Comparison of ENCODE assay signal across 1 cellular context in the genomic region with DNA sequence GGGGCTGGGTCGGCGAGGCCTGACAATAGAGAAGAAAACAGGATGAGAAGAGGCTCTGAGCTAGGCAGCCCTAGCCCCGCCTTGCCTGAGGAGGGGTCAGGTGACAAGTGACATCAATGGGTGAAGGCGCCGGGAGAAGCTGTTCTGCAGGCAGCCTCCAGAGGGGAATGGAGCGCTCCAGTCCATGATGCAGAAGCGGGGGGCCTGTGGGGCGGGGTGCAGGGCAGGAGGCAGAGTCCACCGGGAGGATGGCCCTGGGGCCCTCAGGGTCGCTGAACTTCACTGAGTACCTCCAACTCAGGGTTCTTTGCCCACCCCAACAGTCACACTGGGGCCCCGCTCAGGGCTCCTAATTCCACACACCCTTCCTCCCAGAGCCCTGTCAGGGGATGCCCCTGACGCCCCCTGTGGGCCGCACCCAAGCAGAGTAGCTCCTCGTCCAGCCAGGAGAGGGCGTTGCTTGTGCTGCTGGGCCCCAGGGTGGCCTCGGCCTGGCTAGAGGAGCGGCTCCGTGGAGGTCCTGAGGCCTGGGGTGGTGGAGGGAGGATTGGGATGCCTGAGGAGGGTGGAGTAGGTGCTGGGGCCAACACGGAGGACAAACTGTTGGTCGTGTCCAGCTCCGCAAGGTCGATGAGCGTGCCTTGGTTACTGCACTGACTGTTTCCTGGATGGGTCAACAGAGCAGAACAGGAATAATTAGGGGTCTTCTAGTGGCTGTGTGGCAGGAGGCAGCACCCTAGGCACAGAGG.
A peak's percentile ranks its signal among the peaks of the same experiment; 100 is the strongest.
TF ChIP-seq lines count a peak whose summit lies in the region.

No MANE protein-coding gene starts in this region.

TF ChIP-seq in HepG2, 621 proteins besides CTCF, POLR2A, EP300 and RAD21 (continued from another document and continues in another):
- TF ChIP-seq, protein P1, sequence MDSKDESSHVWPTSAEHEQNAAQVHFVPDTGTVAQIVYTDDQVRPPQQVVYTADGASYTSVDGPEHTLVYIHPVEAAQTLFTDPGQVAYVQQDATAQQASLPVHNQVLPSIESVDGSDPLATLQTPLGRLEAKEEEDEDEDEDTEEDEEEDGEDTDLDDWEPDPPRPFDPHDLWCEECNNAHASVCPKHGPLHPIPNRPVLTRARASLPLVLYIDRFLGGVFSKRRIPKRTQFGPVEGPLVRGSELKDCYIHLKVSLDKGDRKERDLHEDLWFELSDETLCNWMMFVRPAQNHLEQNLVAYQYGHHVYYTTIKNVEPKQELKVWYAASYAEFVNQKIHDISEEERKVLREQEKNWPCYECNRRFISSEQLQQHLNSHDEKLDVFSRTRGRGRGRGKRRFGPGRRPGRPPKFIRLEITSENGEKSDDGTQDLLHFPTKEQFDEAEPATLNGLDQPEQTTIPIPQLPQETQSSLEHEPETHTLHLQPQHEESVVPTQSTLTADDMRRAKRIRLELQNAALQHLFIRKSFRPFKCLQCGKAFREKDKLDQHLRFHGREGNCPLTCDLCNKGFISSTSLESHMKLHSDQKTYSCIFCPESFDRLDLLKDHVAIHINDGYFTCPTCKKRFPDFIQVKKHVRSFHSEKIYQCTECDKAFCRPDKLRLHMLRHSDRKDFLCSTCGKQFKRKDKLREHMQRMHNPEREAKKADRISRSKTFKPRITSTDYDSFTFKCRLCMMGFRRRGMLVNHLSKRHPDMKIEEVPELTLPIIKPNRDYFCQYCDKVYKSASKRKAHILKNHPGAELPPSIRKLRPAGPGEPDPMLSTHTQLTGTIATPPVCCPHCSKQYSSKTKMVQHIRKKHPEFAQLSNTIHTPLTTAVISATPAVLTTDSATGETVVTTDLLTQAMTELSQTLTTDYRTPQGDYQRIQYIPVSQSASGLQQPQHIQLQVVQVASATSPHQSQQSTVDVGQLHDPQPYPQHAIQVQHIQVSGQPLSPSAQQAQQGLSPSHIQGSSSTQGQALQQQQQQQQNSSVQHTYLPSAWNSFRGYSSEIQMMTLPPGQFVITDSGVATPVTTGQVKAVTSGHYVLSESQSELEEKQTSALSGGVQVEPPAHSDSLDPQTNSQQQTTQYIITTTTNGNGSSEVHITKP (CRISPR knock-in tag; IDR thresholded peaks at IDR 0.05; ENCODE audit: low read depth) = no peak
- TF ChIP-seq GTF2F1 (IDR thresholded peaks at IDR 0.05; ENCODE audit: low read length) (no peak), ZFP82 (CRISPR knock-in tag; IDR thresholded peaks at IDR 0.05; ENCODE audit: borderline replicate concordance) (no peak), ZNF557 (CRISPR knock-in tag; IDR thresholded peaks at IDR 0.05) (no peak), HDAC2 (CRISPR knock-in tag; IDR thresholded peaks at IDR 0.05) (peak; percentile 18; the same call in 1 of the 2 replicates), SP1 (IDR thresholded peaks at IDR 0.05) (no peak), SP1 (CRISPR knock-in tag; IDR thresholded peaks at IDR 0.05) (no peak), ZNF614 (CRISPR knock-in tag; IDR thresholded peaks at IDR 0.05; ENCODE audit: borderline replicate concordance) (no peak), ISL2 (CRISPR knock-in tag; IDR thresholded peaks at IDR 0.05) (no peak), ZNF670 (CRISPR knock-in tag; IDR thresholded peaks at IDR 0.05; ENCODE audit: borderline replicate concordance) (no peak), NFRKB (IDR thresholded peaks at IDR 0.05) (no peak), ZKSCAN1 (IDR thresholded peaks at IDR 0.05; ENCODE audit: low read length) (no peak), CENPT (CRISPR knock-in tag; IDR thresholded peaks at IDR 0.05; ENCODE audit: low read depth) (0 out of 2 replicates have a peak, but pooled peaks have one; percentile 33), SYNCRIP (IDR thresholded peaks at IDR 0.05; ENCODE audit: insufficient read depth, low read depth, low read length) (no peak), ZC3H13 (CRISPR knock-in tag; IDR thresholded peaks at IDR 0.05) (no peak), ZNF292 (CRISPR knock-in tag; IDR thresholded peaks at IDR 0.05; ENCODE audit: borderline replicate concordance, low read depth) (no peak), ZNF549 (CRISPR knock-in tag; IDR thresholded peaks at IDR 0.05) (no peak), SIX1 (CRISPR knock-in tag; IDR thresholded peaks at IDR 0.05; ENCODE audit: borderline replicate concordance) (no peak), DNMT1 (CRISPR knock-in tag; IDR thresholded peaks at IDR 0.05) (peak; percentile 32; the same call in 1 of the 2 replicates), ZNF205 (CRISPR knock-in tag; IDR thresholded peaks at IDR 0.05) (no peak), CHCHD3 (CRISPR knock-in tag; IDR thresholded peaks at IDR 0.05) (no peak), TMF1 (CRISPR knock-in tag; IDR thresholded peaks at IDR 0.05; ENCODE audit: low read depth) (no peak), ZNF510 (CRISPR knock-in tag; IDR thresholded peaks at IDR 0.05; ENCODE audit: low read depth) (0 out of 2 replicates have a peak, but pooled peaks have one; percentile 38), ZNF761 (CRISPR knock-in tag; conservative IDR thresholded peaks at IDR 0.05) (0 out of 2 replicates have a peak, but pooled peaks have one; percentile 47), ZNF431 (CRISPR knock-in tag; IDR thresholded peaks at IDR 0.05; ENCODE audit: borderline replicate concordance, low read depth) (no peak), KDM4B (CRISPR knock-in tag; IDR thresholded peaks at IDR 0.05) (0 out of 2 replicates have a peak, but pooled peaks have one; percentile 34), ZSCAN31 (CRISPR knock-in tag; IDR thresholded peaks at IDR 0.05; ENCODE audit: low read depth) (no peak), CHD4 (IDR thresholded peaks at IDR 0.05; ENCODE audit: borderline replicate concordance, low read length) (no peak), ZNF446 (CRISPR knock-in tag; IDR thresholded peaks at IDR 0.05) (no peak), SMAD3 (CRISPR knock-in tag; IDR thresholded peaks at IDR 0.05) (no peak), ZNF441 (CRISPR knock-in tag; IDR thresholded peaks at IDR 0.05; ENCODE audit: borderline replicate concordance) (no peak), SAP130 (CRISPR knock-in tag; IDR thresholded peaks at IDR 0.05; ENCODE audit: low read depth) (no peak), ZNF20 (CRISPR knock-in tag; IDR thresholded peaks at IDR 0.05) (no peak), ZMAT3 (CRISPR knock-in tag; conservative IDR thresholded peaks at IDR 0.05) (no peak), ZNF432 (CRISPR knock-in tag; IDR thresholded peaks at IDR 0.05; ENCODE audit: borderline replicate concordance) (no peak), KDM5B (CRISPR knock-in tag; IDR thresholded peaks at IDR 0.05; ENCODE audit: borderline replicate concordance) (0 out of 2 replicates have a peak, but pooled peaks have one; percentile 58), MEIS2 (CRISPR knock-in tag; IDR thresholded peaks at IDR 0.05) (no peak), ZNF773 (CRISPR knock-in tag; IDR thresholded peaks at IDR 0.05; ENCODE audit: borderline replicate concordance) (no peak), FOXA1 (IDR thresholded peaks at IDR 0.05) (no peak), FOXA1 (CRISPR knock-in tag; IDR thresholded peaks at IDR 0.05) (no peak), NPAS2 (CRISPR knock-in tag; IDR thresholded peaks at IDR 0.05; ENCODE audit: borderline replicate concordance) (no peak), ZNF333 (CRISPR knock-in tag; IDR thresholded peaks at IDR 0.05; ENCODE audit: borderline replicate concordance) (0 out of 2 replicates have a peak, but pooled peaks have one; percentile 64), SAFB2 (CRISPR knock-in tag; IDR thresholded peaks at IDR 0.05; ENCODE audit: borderline replicate concordance, low read depth) (no peak), CBFB (CRISPR knock-in tag; IDR thresholded peaks at IDR 0.05) (0 out of 2 replicates have a peak, but pooled peaks have one; percentile 32), ZNF776 (CRISPR knock-in tag; IDR thresholded peaks at IDR 0.05) (peak; percentile 76; the same call in 1 of the 2 replicates), ZNF703 (CRISPR knock-in tag; IDR thresholded peaks at IDR 0.05; ENCODE audit: borderline replicate concordance) (no peak), GABPA (IDR thresholded peaks at IDR 0.05; ENCODE audit: low read depth, low read length) (no peak), GABPA (CRISPR knock-in tag; IDR thresholded peaks at IDR 0.05; ENCODE audit: low read depth) (no peak), ZBTB21 (CRISPR knock-in tag; IDR thresholded peaks at IDR 0.05) (no peak), FOXO1 (CRISPR knock-in tag; IDR thresholded peaks at IDR 0.05) (peak; percentile 23; the same call in 1 of the 2 replicates), ZNF724P (CRISPR knock-in tag; IDR thresholded peaks at IDR 0.05; ENCODE audit: borderline replicate concordance) (no peak), MLLT10 (CRISPR knock-in tag; IDR thresholded peaks at IDR 0.05) (no peak), ZMYM4 (CRISPR knock-in tag; IDR thresholded peaks at IDR 0.05) (0 out of 2 replicates have a peak, but pooled peaks have one; percentile 33)
- TF ChIP-seq, protein P2, sequence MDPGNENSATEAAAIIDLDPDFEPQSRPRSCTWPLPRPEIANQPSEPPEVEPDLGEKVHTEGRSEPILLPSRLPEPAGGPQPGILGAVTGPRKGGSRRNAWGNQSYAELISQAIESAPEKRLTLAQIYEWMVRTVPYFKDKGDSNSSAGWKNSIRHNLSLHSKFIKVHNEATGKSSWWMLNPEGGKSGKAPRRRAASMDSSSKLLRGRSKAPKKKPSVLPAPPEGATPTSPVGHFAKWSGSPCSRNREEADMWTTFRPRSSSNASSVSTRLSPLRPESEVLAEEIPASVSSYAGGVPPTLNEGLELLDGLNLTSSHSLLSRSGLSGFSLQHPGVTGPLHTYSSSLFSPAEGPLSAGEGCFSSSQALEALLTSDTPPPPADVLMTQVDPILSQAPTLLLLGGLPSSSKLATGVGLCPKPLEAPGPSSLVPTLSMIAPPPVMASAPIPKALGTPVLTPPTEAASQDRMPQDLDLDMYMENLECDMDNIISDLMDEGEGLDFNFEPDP (CRISPR knock-in tag; conservative IDR thresholded peaks at IDR 0.05) = no peak
- TF ChIP-seq, protein P3, sequence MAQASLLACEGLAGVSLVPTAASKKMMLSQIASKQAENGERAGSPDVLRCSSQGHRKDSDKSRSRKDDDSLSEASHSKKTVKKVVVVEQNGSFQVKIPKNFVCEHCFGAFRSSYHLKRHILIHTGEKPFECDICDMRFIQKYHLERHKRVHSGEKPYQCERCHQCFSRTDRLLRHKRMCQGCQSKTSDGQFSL (CRISPR knock-in tag; IDR thresholded peaks at IDR 0.05) = no peak
- TF ChIP-seq, protein P4, sequence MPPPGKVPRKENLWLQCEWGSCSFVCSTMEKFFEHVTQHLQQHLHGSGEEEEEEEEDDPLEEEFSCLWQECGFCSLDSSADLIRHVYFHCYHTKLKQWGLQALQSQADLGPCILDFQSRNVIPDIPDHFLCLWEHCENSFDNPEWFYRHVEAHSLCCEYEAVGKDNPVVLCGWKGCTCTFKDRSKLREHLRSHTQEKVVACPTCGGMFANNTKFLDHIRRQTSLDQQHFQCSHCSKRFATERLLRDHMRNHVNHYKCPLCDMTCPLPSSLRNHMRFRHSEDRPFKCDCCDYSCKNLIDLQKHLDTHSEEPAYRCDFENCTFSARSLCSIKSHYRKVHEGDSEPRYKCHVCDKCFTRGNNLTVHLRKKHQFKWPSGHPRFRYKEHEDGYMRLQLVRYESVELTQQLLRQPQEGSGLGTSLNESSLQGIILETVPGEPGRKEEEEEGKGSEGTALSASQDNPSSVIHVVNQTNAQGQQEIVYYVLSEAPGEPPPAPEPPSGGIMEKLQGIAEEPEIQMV (CRISPR knock-in tag; IDR thresholded peaks at IDR 0.05; ENCODE audit: low read depth) = no peak
- TF ChIP-seq, protein P5, sequence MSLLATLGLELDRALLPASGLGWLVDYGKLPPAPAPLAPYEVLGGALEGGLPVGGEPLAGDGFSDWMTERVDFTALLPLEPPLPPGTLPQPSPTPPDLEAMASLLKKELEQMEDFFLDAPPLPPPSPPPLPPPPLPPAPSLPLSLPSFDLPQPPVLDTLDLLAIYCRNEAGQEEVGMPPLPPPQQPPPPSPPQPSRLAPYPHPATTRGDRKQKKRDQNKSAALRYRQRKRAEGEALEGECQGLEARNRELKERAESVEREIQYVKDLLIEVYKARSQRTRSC (CRISPR knock-in tag; IDR thresholded peaks at IDR 0.05; ENCODE audit: low read depth) = no peak
- TF ChIP-seq, protein P6, sequence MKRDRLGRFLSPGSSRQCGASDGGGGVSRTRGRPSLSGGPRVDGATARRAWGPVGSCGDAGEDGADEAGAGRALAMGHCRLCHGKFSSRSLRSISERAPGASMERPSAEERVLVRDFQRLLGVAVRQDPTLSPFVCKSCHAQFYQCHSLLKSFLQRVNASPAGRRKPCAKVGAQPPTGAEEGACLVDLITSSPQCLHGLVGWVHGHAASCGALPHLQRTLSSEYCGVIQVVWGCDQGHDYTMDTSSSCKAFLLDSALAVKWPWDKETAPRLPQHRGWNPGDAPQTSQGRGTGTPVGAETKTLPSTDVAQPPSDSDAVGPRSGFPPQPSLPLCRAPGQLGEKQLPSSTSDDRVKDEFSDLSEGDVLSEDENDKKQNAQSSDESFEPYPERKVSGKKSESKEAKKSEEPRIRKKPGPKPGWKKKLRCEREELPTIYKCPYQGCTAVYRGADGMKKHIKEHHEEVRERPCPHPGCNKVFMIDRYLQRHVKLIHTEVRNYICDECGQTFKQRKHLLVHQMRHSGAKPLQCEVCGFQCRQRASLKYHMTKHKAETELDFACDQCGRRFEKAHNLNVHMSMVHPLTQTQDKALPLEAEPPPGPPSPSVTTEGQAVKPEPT (CRISPR knock-in tag; IDR thresholded peaks at IDR 0.05; ENCODE audit: low read depth) = no peak
- TF ChIP-seq, protein P7, sequence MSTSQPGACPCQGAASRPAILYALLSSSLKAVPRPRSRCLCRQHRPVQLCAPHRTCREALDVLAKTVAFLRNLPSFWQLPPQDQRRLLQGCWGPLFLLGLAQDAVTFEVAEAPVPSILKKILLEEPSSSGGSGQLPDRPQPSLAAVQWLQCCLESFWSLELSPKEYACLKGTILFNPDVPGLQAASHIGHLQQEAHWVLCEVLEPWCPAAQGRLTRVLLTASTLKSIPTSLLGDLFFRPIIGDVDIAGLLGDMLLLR (CRISPR knock-in tag; IDR thresholded peaks at IDR 0.05) = no peak
- TF ChIP-seq, protein P8, sequence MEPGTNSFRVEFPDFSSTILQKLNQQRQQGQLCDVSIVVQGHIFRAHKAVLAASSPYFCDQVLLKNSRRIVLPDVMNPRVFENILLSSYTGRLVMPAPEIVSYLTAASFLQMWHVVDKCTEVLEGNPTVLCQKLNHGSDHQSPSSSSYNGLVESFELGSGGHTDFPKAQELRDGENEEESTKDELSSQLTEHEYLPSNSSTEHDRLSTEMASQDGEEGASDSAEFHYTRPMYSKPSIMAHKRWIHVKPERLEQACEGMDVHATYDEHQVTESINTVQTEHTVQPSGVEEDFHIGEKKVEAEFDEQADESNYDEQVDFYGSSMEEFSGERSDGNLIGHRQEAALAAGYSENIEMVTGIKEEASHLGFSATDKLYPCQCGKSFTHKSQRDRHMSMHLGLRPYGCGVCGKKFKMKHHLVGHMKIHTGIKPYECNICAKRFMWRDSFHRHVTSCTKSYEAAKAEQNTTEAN (CRISPR knock-in tag; conservative IDR thresholded peaks at IDR 0.05) = no peak
- TF ChIP-seq, protein P9, sequence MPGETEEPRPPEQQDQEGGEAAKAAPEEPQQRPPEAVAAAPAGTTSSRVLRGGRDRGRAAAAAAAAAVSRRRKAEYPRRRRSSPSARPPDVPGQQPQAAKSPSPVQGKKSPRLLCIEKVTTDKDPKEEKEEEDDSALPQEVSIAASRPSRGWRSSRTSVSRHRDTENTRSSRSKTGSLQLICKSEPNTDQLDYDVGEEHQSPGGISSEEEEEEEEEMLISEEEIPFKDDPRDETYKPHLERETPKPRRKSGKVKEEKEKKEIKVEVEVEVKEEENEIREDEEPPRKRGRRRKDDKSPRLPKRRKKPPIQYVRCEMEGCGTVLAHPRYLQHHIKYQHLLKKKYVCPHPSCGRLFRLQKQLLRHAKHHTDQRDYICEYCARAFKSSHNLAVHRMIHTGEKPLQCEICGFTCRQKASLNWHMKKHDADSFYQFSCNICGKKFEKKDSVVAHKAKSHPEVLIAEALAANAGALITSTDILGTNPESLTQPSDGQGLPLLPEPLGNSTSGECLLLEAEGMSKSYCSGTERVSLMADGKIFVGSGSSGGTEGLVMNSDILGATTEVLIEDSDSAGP (CRISPR knock-in tag; IDR thresholded peaks at IDR 0.05; ENCODE audit: borderline replicate concordance) = peak; percentile 45; the same call in 1 of the 2 replicates
